In the genomic region with DNA sequence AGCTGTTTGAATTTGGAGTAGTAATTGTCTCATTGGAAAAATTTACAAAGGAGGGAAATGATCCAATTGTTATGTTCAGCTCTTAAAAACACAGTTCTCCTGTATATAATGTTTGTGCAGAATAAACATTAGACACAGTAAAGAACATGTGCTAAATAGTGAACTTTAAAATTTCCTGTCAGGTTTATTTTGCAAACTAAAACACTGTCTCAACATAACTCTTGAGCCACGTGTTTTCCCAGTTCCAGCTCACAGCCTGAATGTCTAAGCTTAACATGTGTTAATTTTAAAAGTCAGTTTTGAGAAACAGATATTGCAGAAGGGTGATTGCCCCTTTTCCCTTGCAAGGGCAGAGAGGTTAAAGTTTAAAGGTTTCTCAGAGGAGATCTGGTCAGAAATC, we compare ENCODE assay signal across 2 cellular contexts.
A peak's percentile ranks its signal among the peaks of the same experiment; 100 is the strongest.
TF ChIP-seq lines count a peak whose summit lies in the region.

No MANE protein-coding gene starts in this region.

TF ChIP-seq in HepG2, 621 proteins besides CTCF, POLR2A, EP300 and RAD21:
- TF ChIP-seq ONECUT2 (CRISPR knock-in tag; IDR thresholded peaks at IDR 0.05) (no peak), ZZZ3 (CRISPR knock-in tag; IDR thresholded peaks at IDR 0.05; ENCODE audit: borderline replicate concordance) (no peak), SIX1 (CRISPR knock-in tag; IDR thresholded peaks at IDR 0.05; ENCODE audit: borderline replicate concordance) (no peak), SIN3A (IDR thresholded peaks at IDR 0.05; ENCODE audit: borderline replicate concordance, low read depth, low read length) (no peak), MNT (IDR thresholded peaks at IDR 0.05) (peak; percentile 24; the same call in 1 of the 2 replicates), SALL2 (CRISPR knock-in tag; IDR thresholded peaks at IDR 0.05) (no peak), RXRB (CRISPR knock-in tag; IDR thresholded peaks at IDR 0.05; ENCODE audit: borderline replicate concordance) (no peak)

TF ChIP-seq in H1, 55 proteins besides CTCF, POLR2A, EP300 and RAD21:
- TF ChIP-seq GABPA (IDR thresholded peaks at IDR 0.05; ENCODE audit: borderline replicate concordance, insufficient read depth, low read length) (no peak), KDM4A (IDR thresholded peaks at IDR 0.05; ENCODE audit: low read depth, low read length, severe bottlenecking) (no peak), NRF1 (IDR thresholded peaks at IDR 0.05; ENCODE audit: low read depth, low read length) (no peak), RFX5 (IDR thresholded peaks at IDR 0.05; ENCODE audit: borderline replicate concordance, low read depth, low read length) (no peak), ZNF274 (IDR thresholded peaks at IDR 0.05; ENCODE audit: borderline replicate concordance, extremely low read depth, low read length) (no peak), SP4 (IDR thresholded peaks at IDR 0.05; ENCODE audit: low read length) (no peak), EGR1 (IDR thresholded peaks at IDR 0.05; ENCODE audit: borderline replicate concordance, low read depth, low read length) (no peak), TEAD4 (IDR thresholded peaks at IDR 0.05; ENCODE audit: low read depth, low read length) (no peak), HDAC6 (IDR thresholded peaks at IDR 0.05; ENCODE audit: low read depth, low read length) (no peak), FOSL1 (IDR thresholded peaks at IDR 0.05; ENCODE audit: insufficient read depth, low read depth, low read length) (no peak), SRF (IDR thresholded peaks at IDR 0.05; ENCODE audit: low read depth, low read length) (no peak), SUZ12 (IDR thresholded peaks at IDR 0.05; ENCODE audit: low read length) (no peak), TAF7 (optimal IDR thresholded peaks at IDR 0.05; ENCODE audit: borderline replicate concordance, low read depth, low read length) (no peak), YY1 (IDR thresholded peaks at IDR 0.05; ENCODE audit: low read depth, low read length) (no peak), ASH2L (IDR thresholded peaks at IDR 0.05; ENCODE audit: low read length) (no peak)
- TF ChIP-seq, protein P1, sequence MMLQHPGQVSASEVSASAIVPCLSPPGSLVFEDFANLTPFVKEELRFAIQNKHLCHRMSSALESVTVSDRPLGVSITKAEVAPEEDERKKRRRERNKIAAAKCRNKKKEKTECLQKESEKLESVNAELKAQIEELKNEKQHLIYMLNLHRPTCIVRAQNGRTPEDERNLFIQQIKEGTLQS (IDR thresholded peaks at IDR 0.05; ENCODE audit: insufficient read depth, low read depth, low read length), result no peak
- TF ChIP-seq, protein P2, sequence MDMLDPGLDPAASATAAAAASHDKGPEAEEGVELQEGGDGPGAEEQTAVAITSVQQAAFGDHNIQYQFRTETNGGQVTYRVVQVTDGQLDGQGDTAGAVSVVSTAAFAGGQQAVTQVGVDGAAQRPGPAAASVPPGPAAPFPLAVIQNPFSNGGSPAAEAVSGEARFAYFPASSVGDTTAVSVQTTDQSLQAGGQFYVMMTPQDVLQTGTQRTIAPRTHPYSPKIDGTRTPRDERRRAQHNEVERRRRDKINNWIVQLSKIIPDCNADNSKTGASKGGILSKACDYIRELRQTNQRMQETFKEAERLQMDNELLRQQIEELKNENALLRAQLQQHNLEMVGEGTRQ (IDR thresholded peaks at IDR 0.05; ENCODE audit: low read length), result no peak
- TF ChIP-seq, protein P3, sequence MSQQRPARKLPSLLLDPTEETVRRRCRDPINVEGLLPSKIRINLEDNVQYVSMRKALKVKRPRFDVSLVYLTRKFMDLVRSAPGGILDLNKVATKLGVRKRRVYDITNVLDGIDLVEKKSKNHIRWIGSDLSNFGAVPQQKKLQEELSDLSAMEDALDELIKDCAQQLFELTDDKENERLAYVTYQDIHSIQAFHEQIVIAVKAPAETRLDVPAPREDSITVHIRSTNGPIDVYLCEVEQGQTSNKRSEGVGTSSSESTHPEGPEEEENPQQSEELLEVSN (IDR thresholded peaks at IDR 0.05), result no peak
- TF ChIP-seq, protein P4, sequence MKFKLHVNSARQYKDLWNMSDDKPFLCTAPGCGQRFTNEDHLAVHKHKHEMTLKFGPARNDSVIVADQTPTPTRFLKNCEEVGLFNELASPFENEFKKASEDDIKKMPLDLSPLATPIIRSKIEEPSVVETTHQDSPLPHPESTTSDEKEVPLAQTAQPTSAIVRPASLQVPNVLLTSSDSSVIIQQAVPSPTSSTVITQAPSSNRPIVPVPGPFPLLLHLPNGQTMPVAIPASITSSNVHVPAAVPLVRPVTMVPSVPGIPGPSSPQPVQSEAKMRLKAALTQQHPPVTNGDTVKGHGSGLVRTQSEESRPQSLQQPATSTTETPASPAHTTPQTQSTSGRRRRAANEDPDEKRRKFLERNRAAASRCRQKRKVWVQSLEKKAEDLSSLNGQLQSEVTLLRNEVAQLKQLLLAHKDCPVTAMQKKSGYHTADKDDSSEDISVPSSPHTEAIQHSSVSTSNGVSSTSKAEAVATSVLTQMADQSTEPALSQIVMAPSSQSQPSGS (IDR thresholded peaks at IDR 0.05; ENCODE audit: low read length), result no peak
